ENCODE assay signal across 20 cellular contexts in genomic region chr20:42218566-42218965, GRCh38.
A peak's percentile ranks its signal among the peaks of the same experiment; 100 is the strongest.
DNase-seq lines count a peak whose midpoint lies in the region; ATAC-seq, FAIRE-seq and TF ChIP-seq lines count a peak whose summit lies in the region.
"Had no signal": no experiment of that assay in that cellular context is flagged by ENCODE, and none has a peak within 500 bp of the region (broad histone marks: within the 10 kb centered on the region; RNA-seq: fewer than 3 reads in every experiment).

No MANE protein-coding gene starts in this region.

- ATAC-seq in SK-N-SH treated with all-trans-retinoic acid at 6 μM for 48 hours: no peak
- peak; percentile 46 for ATAC-seq in upper lobe of right lung
- ATAC-seq in HG02623 (IDR thresholded peaks at IDR 0.05; ENCODE audit: unreplicated experiment): no peak
- ATAC-seq in left lobe of liver: no peak
- ATAC-seq: GM23338, T-cell had no signal

- H3F3A ChIP-seq in SK-N-SH (replicated peaks; ENCODE audit: insufficient read depth): no peaks in the 10 kb centered on the region

- 13% methylated on average over 5 of the region's 5 CpGs for WGBS in SK-N-SH (ENCODE audit: low lambda C conversion rate)

- H3K9ac ChIP-seq in SK-N-SH: no peak overlapping the region

- no peaks in the 10 kb centered on the region for H3K79me2 ChIP-seq in SK-N-SH (ENCODE audit: insufficient read depth)

- no peaks in the 10 kb centered on the region for H3K36me3 ChIP-seq in SK-N-SH (replicated peaks in 1 of 2; ENCODE audit: control insufficient read depth in 1 of 2, insufficient read depth in 2 of 2, low read length in 1 of 2)
- H3K36me3 ChIP-seq in upper lobe of right lung: no peaks in the 10 kb centered on the region
- H3K36me3 ChIP-seq: HAP-1 had no signal

- TF ChIP-seq EP300 in SK-N-SH (IDR thresholded peaks at IDR 0.05; ENCODE audit: borderline replicate concordance in 1 of 2, low read depth in 1 of 2, low read length in 1 of 2): no peak

- TF ChIP-seq POLR2A in GM12892 (IDR thresholded peaks at IDR 0.05; ENCODE audit: low read depth, low read length): no peak

- H2AFZ ChIP-seq in SK-N-SH (ENCODE audit: low read depth): no peak overlapping the region
- H2AFZ ChIP-seq: GM23338 had no signal

- H3K9me3 ChIP-seq in SK-N-SH (no peaks in the 10 kb centered on the region), upper lobe of right lung (no peaks in the 10 kb centered on the region)
- H3K9me3 ChIP-seq: Caco-2, HAP-1 had no signal

- H3K27me3 ChIP-seq in SK-N-SH (ENCODE audit: insufficient read depth): no peaks in the 10 kb centered on the region
- no peaks in the 10 kb centered on the region for H3K27me3 ChIP-seq in upper lobe of right lung

- peaks cover 0 to 15% of the 10 kb centered on the region in 2 experiments; a peak in 1 of 4 replicates for H3K4me1 ChIP-seq in SK-N-SH (ENCODE audit: control insufficient read depth in 1 of 2, insufficient read depth in 2 of 2, low read depth in 1 of 2, low read length in 1 of 2)
- no peaks in the 10 kb centered on the region for H3K4me1 ChIP-seq in upper lobe of right lung
- H3K4me1 ChIP-seq: Caco-2, HAP-1 had no signal

- TF ChIP-seq RAD21 in SK-N-SH (IDR thresholded peaks at IDR 0.05; ENCODE audit: low read length): no peak

- H4K20me1 ChIP-seq in SK-N-SH (ENCODE audit: insufficient read depth): no peaks in the 10 kb centered on the region

- intact Hi-C loops in upper lobe of right lung (cut with DNase I): no loop called here

- no peaks in the 10 kb centered on the region for H3K9me2 ChIP-seq in SK-N-SH

- POLR2A ChIA-PET in SK-N-SH (lab: Yijun Ruan, JAX): no interaction called here

- CTCF ChIA-PET in SK-N-SH (lab: Yijun Ruan, JAX): no interaction called here

- TF ChIP-seq CTCF in SK-N-SH (IDR thresholded peaks at IDR 0.05) (no peak), upper lobe of right lung (IDR thresholded peaks at IDR 0.05) (no peak)

- no peak for FAIRE-seq in GM12892 (lab: Jason Lieb, UNC)
- FAIRE-seq: GM12891 had no signal

- H3K4me3 ChIP-seq in SK-N-SH (ENCODE audit: low read depth in 2 of 2, low read length in 1 of 2): no peak overlapping the region
- no peak overlapping the region for H3K4me3 ChIP-seq in upper lobe of right lung
- H3K4me3 ChIP-seq: GM23338, HAP-1 had no signal

- peak; percentile 30 for DNase-seq in SK-N-SH
- DNase-seq in NCI-H446 treated with DMSO at 0.1 percent for 48 hours (lab: John Stamatoyannopoulos, UW): peak; percentile 87
- DNase-seq in NCI-H82 treated with DMSO at 0.1 percent for 48 hours (lab: John Stamatoyannopoulos, UW; ENCODE audit: unreplicated experiment): peak; percentile 47
- no peak for DNase-seq in upper lobe of right lung
- no peak for DNase-seq in left lobe of liver (ENCODE audit: low spot score)
- no peak for DNase-seq in GM12892 (ENCODE audit: insufficient read length)
- DNase-seq: Caco-2; CD4-positive, CD25-positive, alpha-beta regulatory T cell; KBM-7; MM.1S; NCI-H1048; NCI-H187; NCI-H345; SIG-M5; T-cell had no signal

- H3K27ac ChIP-seq in SK-N-SH (ENCODE audit: low read depth in 2 of 2, low read length in 1 of 2) (peak overlapping the region in 1 of 2 experiments; percentile 79; a peak in 2 of 4 replicates), upper lobe of right lung (no peak overlapping the region)

- no peak overlapping the region for H3K4me2 ChIP-seq in SK-N-SH
- H3K4me2 ChIP-seq: GM23338 had no signal

TF ChIP-seq in SK-N-SH, 30 proteins besides CTCF, POLR2A, EP300 and RAD21 (continues in another document):
- no peak for TF ChIP-seq TAF1 (IDR thresholded peaks at IDR 0.05; ENCODE audit: borderline replicate concordance, low read depth, low read length)
- TF ChIP-seq GATA2 (CRISPR knock-in tag; IDR thresholded peaks at IDR 0.05): no peak
- no peak for TF ChIP-seq YY1 (IDR thresholded peaks at IDR 0.05; ENCODE audit: low read depth)
- TF ChIP-seq TEAD4 (IDR thresholded peaks at IDR 0.05; ENCODE audit: borderline replicate concordance, insufficient read depth): no peak
- TF ChIP-seq FOSL2 (IDR thresholded peaks at IDR 0.05; ENCODE audit: borderline replicate concordance, low read depth): no peak
- no peak for TF ChIP-seq REST (IDR thresholded peaks at IDR 0.05; ENCODE audit: low read depth, low read length)
- TF ChIP-seq FOXM1 (IDR thresholded peaks at IDR 0.05; ENCODE audit: low read depth): no peak
- TF ChIP-seq IRF3 (IDR thresholded peaks at IDR 0.05; ENCODE audit: low read depth, low read length): no peak
- no peak for TF ChIP-seq NRF1 (IDR thresholded peaks at IDR 0.05; ENCODE audit: low read depth, low read length)

TF ChIP-seq in SK-N-SH treated with all-trans-retinoic acid at 6 μM for 48 hours, 23 proteins besides CTCF, POLR2A, EP300 and RAD21:
- TF ChIP-seq BACH2 (CRISPR knock-in tag; IDR thresholded peaks at IDR 0.05; ENCODE audit: borderline replicate concordance) (no peak), TCF4 (CRISPR knock-in tag; IDR thresholded peaks at IDR 0.05; ENCODE audit: borderline replicate concordance) (no peak), ZNF565 (CRISPR knock-in tag; conservative IDR thresholded peaks at IDR 0.05; ENCODE audit: low read depth) (no peak), TOX (CRISPR knock-in tag; IDR thresholded peaks at IDR 0.05; ENCODE audit: borderline replicate concordance) (no peak), SNAI2 (CRISPR knock-in tag; IDR thresholded peaks at IDR 0.05) (no peak), ZFP3 (CRISPR knock-in tag; IDR thresholded peaks at IDR 0.05) (no peak), CREB5 (CRISPR knock-in tag; IDR thresholded peaks at IDR 0.05; ENCODE audit: low read depth) (no peak), ZC3H10 (CRISPR knock-in tag; IDR thresholded peaks at IDR 0.05) (no peak)

Comparison
In these comparisons a context has a peak if more than half of its experiments do, and no peak if none do; other contexts are left out.
1. DNase-seq: peak in SK-N-SH (single experiment), NCI-H446 treated with DMSO at 0.1 percent for 48 hours (single experiment) and NCI-H82 treated with DMSO at 0.1 percent for 48 hours (single experiment); none in upper lobe of right lung (single experiment), left lobe of liver (single experiment) and GM12892 (single experiment).